25 cellular contexts compared by ENCODE assay signal in genomic region chr6:162200036-162200435, GRCh38.
DNase-seq lines count a peak whose midpoint lies in the region; ATAC-seq, FAIRE-seq and TF ChIP-seq lines count a peak whose summit lies in the region.
"Had no signal": no experiment of that assay in that cellular context is flagged by ENCODE, and none has a peak within 500 bp of the region (broad histone marks: within the 10 kb centered on the region; RNA-seq: fewer than 3 reads in every experiment).

No MANE protein-coding gene starts in this region.

- peak; percentile 44 to 75 (median 65) for ATAC-seq in psoas muscle
- no peak for ATAC-seq in GM21390 (IDR thresholded peaks at IDR 0.05; ENCODE audit: unreplicated experiment)
- ATAC-seq: HCT116, HepG2, K562, PC-3, Right ventricle myocardium inferior, SK-N-SH treated with all-trans-retinoic acid at 6 μM for 48 hours had no signal

- no peaks in the 10 kb centered on the region for H3K9me3 ChIP-seq in psoas muscle
- H3K9me3 ChIP-seq: SJCRH30 had no signal

- H3K4me3 ChIP-seq in kidney epithelial cell (ENCODE audit: low read depth, low read length) = no peak overlapping the region
- H3K4me3 ChIP-seq in psoas muscle = no peak overlapping the region
- H3K4me3 ChIP-seq: K562, SJCRH30 had no signal

- no peak overlapping the region for H3K27ac ChIP-seq in psoas muscle
- H3K27ac ChIP-seq: SJCRH30 had no signal

- H3K4me1 ChIP-seq in psoas muscle = peaks cover 26% of the 10 kb centered on the region
- H3K4me1 ChIP-seq: SJCRH30 had no signal

- peak; percentile 5 for DNase-seq in RCC 7860 (ENCODE audit: low spot score)
- peak; percentile 35 for DNase-seq in kidney epithelial cell (ENCODE audit: low read depth)
- no peak for DNase-seq in psoas muscle
- no peak for DNase-seq in COLO668 (lab: John Stamatoyannopoulos, UW; ENCODE audit: unreplicated experiment)
- no peak for DNase-seq in NCI-H2029 (lab: John Stamatoyannopoulos, UW)
- no peak for DNase-seq in dedifferentiated amniotic fluid mesenchymal stem cell (ENCODE audit: extremely low spot score)
- DNase-seq: CD8-positive, alpha-beta memory T cell; Kasumi-1; NCI-H1105; NCI-H1436 treated with DMSO at 0.1 percent for 48 hours; NCI-H1930; NCI-H446 treated with DMSO at 0.1 percent for 48 hours; NCI-H526; NCI-H82; NK-92 treated with Interleukin-12 subunit alpha and Interleukin-12 subunit beta, amount 100 ng/mL, for 24 hours; PC-3; SJCRH30 had no signal

- intact Hi-C loops in psoas muscle (cut with DNase I) = no loop called here

- FAIRE-seq in RCC 7860 (lab: Jason Lieb, UNC) = peak; percentile 58
- FAIRE-seq: D721Med, GM18507, HepG2, K562 had no signal

- 50 to 77% (median 51%) methylated on average over 9 of the region's 9 CpGs for WGBS in psoas muscle, 3 donors

- no peak for TF ChIP-seq CTCF in kidney epithelial cell (IDR thresholded peaks at IDR 0.05; ENCODE audit: insufficient read depth, low read length, poor library complexity, severe bottlenecking)
- TF ChIP-seq CTCF in psoas muscle (IDR thresholded peaks at IDR 0.05) = no peak

- H3K27me3 ChIP-seq in kidney epithelial cell (ENCODE audit: control insufficient read depth, insufficient read depth, low read length) = no peaks in the 10 kb centered on the region
- H3K27me3 ChIP-seq in psoas muscle (ENCODE audit: insufficient read depth in 3 of 3, low read length in 2 of 3) = no peaks in the 10 kb centered on the region

- H3K36me3 ChIP-seq in kidney epithelial cell (ENCODE audit: control insufficient read depth, insufficient read depth, low read length) (no peaks in the 10 kb centered on the region), psoas muscle (ENCODE audit: insufficient read depth in 1 of 2, low read depth in 1 of 2) (no peaks in the 10 kb centered on the region)
- H3K36me3 ChIP-seq: SJCRH30 had no signal

Comparison
In these comparisons a context has a peak if more than half of its experiments do, and no peak if none do; other contexts are left out.
1. DNase-seq: peak in RCC 7860 (single experiment) and kidney epithelial cell (single experiment); none in psoas muscle (0 of 2), COLO668 (single experiment), NCI-H2029 (single experiment) and dedifferentiated amniotic fluid mesenchymal stem cell (single experiment).